ENCODE assay signal across 1 cellular context in the genomic region with DNA sequence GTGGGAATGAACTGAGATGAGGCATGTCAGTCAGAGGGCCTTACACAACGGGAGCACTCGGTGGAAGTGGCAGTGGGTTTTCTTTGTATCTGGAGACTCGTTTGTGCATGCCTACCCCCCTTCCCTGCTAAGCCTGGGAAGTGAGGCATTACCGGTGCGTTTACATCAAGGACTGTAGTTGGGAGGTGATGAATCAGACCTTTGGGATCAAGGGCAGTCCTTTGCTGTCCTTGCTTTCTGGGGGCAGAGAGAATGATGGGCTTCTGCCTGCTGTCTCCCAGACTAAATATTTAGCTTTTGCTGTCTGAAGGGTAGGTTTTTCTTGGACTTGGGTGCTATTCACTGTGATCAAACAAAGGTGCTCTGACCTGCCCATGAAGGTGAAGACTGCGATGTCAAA.
TF ChIP-seq lines count a peak whose summit lies in the region.

No MANE protein-coding gene starts in this region.

TF ChIP-seq in HepG2, 621 proteins besides CTCF, POLR2A, EP300 and RAD21 (continued from another document):
- TF ChIP-seq, protein P1, sequence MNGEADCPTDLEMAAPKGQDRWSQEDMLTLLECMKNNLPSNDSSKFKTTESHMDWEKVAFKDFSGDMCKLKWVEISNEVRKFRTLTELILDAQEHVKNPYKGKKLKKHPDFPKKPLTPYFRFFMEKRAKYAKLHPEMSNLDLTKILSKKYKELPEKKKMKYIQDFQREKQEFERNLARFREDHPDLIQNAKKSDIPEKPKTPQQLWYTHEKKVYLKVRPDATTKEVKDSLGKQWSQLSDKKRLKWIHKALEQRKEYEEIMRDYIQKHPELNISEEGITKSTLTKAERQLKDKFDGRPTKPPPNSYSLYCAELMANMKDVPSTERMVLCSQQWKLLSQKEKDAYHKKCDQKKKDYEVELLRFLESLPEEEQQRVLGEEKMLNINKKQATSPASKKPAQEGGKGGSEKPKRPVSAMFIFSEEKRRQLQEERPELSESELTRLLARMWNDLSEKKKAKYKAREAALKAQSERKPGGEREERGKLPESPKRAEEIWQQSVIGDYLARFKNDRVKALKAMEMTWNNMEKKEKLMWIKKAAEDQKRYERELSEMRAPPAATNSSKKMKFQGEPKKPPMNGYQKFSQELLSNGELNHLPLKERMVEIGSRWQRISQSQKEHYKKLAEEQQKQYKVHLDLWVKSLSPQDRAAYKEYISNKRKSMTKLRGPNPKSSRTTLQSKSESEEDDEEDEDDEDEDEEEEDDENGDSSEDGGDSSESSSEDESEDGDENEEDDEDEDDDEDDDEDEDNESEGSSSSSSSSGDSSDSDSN (CRISPR knock-in tag; IDR thresholded peaks at IDR 0.05) = no peak
- TF ChIP-seq, protein P2, sequence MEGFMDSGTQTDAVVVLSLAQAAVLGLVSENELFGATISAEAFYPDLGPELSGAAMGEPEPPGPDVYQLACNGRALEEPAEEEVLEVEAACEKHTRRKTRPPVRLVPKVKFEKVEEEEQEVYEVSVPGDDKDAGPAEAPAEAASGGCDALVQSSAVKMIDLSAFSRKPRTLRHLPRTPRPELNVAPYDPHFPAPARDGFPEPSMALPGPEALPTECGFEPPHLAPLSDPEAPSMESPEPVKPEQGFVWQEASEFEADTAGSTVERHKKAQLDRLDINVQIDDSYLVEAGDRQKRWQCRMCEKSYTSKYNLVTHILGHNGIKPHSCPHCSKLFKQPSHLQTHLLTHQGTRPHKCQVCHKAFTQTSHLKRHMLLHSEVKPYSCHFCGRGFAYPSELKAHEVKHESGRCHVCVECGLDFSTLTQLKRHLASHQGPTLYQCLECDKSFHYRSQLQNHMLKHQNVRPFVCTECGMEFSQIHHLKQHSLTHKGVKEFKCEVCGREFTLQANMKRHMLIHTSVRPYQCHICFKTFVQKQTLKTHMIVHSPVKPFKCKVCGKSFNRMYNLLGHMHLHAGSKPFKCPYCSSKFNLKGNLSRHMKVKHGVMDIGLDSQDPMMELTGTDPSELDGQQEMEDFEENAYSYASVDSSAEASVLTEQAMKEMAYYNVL (CRISPR knock-in tag; IDR thresholded peaks at IDR 0.05; ENCODE audit: borderline replicate concordance) = peak; percentile 74; the same call in 1 of the 2 replicates
- TF ChIP-seq NFE2 (CRISPR knock-in tag; IDR thresholded peaks at IDR 0.05) = no peak
- no peak for TF ChIP-seq SCMH1 (CRISPR knock-in tag; IDR thresholded peaks at IDR 0.05; ENCODE audit: borderline replicate concordance)
- no peak for TF ChIP-seq ZNF234 (CRISPR knock-in tag; conservative IDR thresholded peaks at IDR 0.05)
- peak; percentile 26; the same call in 1 of the 2 replicates for TF ChIP-seq ERF (CRISPR knock-in tag; IDR thresholded peaks at IDR 0.05)
- TF ChIP-seq ZNF331 (CRISPR knock-in tag; IDR thresholded peaks at IDR 0.05) = peak; percentile 48
- no peak for TF ChIP-seq ZC3H4 (CRISPR knock-in tag; IDR thresholded peaks at IDR 0.05; ENCODE audit: borderline replicate concordance)
- TF ChIP-seq, protein P3, sequence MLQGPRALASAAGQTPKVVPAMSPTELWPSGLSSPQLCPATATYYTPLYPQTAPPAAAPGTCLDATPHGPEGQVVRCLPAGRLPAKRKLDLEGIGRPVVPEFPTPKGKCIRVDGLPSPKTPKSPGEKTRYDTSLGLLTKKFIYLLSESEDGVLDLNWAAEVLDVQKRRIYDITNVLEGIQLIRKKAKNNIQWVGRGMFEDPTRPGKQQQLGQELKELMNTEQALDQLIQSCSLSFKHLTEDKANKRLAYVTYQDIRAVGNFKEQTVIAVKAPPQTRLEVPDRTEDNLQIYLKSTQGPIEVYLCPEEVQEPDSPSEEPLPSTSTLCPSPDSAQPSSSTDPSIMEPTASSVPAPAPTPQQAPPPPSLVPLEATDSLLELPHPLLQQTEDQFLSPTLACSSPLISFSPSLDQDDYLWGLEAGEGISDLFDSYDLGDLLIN (CRISPR knock-in tag; IDR thresholded peaks at IDR 0.05; ENCODE audit: borderline replicate concordance) = no peak
- no peak for TF ChIP-seq SIN3B (IDR thresholded peaks at IDR 0.05; ENCODE audit: low read length)
- no peak for TF ChIP-seq ZNF549 (CRISPR knock-in tag; IDR thresholded peaks at IDR 0.05)
- no peak for TF ChIP-seq ZNF788 (CRISPR knock-in tag; IDR thresholded peaks at IDR 0.05; ENCODE audit: borderline replicate concordance)
